In the genomic region with DNA sequence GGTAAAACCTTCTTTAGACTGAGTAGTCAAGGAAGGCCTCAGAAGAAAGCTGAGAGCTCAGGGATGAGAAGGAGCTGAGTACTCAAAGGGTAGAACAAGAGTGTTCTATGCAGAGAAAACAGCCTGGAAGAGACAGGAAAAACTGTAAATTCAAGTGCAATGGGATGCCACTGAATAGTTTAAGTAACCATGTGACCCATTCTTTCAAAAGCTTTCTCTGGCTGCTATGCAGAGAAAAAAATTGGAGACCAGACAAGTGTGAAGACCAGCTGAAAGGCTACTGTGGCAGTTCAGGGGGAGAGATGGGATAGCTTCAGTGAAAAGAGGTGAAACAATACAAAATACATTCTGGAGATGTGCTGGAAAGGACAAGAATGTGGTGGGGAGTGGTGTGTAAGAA, we compare ENCODE assay signal across 16 cellular contexts.
DNase-seq lines count a peak whose midpoint lies in the region; ATAC-seq and TF ChIP-seq lines count a peak whose summit lies in the region.
"Had no signal": no experiment of that assay in that cellular context is flagged by ENCODE, and none has a peak within 500 bp of the region (broad histone marks: within the 10 kb centered on the region; RNA-seq: fewer than 3 reads in every experiment).

No MANE protein-coding gene starts in this region.

- peaks cover 15% of the 10 kb centered on the region for H3K36me3 Mint-ChIP-seq in CD4-positive, alpha-beta T cell (ENCODE audit: low read depth)
- H3K36me3 Mint-ChIP-seq in naive B cell, result peaks cover 0 to 6% of the 10 kb centered on the region in 2 donors

- no peak for ATAC-seq in CD4-positive, alpha-beta T cell (ENCODE audit: poor library complexity)
- ATAC-seq in naive B cell (ENCODE audit: low read depth in 2 of 2), result no peak
- ATAC-seq: stimulated activated naive CD8-positive, alpha-beta T cell treated with anti-CD3 and anti-CD28 coated beads, Interleukin-15, Interleukin-2, amounts not matched to agents 100 U/mL and 50 U/mL, for 24 hours had no signal

- H2AFZ ChIP-seq in mammary epithelial cell (ENCODE audit: low read depth, low read length), result no peak overlapping the region

- H3K36me3 ChIP-seq in HEK293 (ENCODE audit: control insufficient read depth in 2 of 2, insufficient read depth in 1 of 2, low read length in 2 of 2) (peaks cover 0 to 8% of the 10 kb centered on the region in 2 experiments; a peak in 1 of 3 replicates), mammary epithelial cell (ENCODE audit: insufficient read depth, low read length) (no peaks in the 10 kb centered on the region)
- H3K36me3 ChIP-seq: prostate gland had no signal

- no TSS peak for BruUV-seq in mammary epithelial cell (replicated peaks; lab: Mats Ljungman, UMichigan)

- no peaks in the 10 kb centered on the region for H3K27me3 Mint-ChIP-seq in CD4-positive, alpha-beta T cell
- no peaks in the 10 kb centered on the region for H3K27me3 Mint-ChIP-seq in naive B cell

- no peaks in the 10 kb centered on the region for H4K20me1 ChIP-seq in mammary epithelial cell (ENCODE audit: insufficient read depth, low read length)

- no peak overlapping the region for H3K9ac ChIP-seq in mammary epithelial cell (ENCODE audit: insufficient read depth, low read length)

- TF ChIP-seq CTCF in CD4-positive, alpha-beta T cell (IDR thresholded peaks at IDR 0.05), result no peak
- TF ChIP-seq CTCF in HEK293 (tag by site-specific recombination; IDR thresholded peaks at IDR 0.05) (no peak), mammary epithelial cell (conservative IDR thresholded peaks at IDR 0.05 in 1 of 2, IDR thresholded peaks at IDR 0.05 in 1 of 2; ENCODE audit: extremely low read depth in 1 of 2, insufficient read depth in 1 of 2, low read depth in 1 of 2, low read length in 2 of 2) (no peak)

- H3K27me3 ChIP-seq in CD4-positive, alpha-beta T cell (ENCODE audit: control insufficient read depth, insufficient read depth, low read length), result no peaks in the 10 kb centered on the region
- H3K27me3 ChIP-seq in mammary epithelial cell (ENCODE audit: insufficient read depth, low read length), result no peaks in the 10 kb centered on the region

- DNase-seq in CD4-positive, alpha-beta T cell, result no peak
- peak; percentile 13 for DNase-seq in dermis blood vessel endothelial cell
- no peak for DNase-seq in naive B cell
- no peak for DNase-seq in mammary epithelial cell
- DNase-seq in NCI-H82 treated with DMSO at 0.1 percent for 48 hours (lab: John Stamatoyannopoulos, UW; ENCODE audit: unreplicated experiment), result no peak
- DNase-seq in NCI-H774 (lab: John Stamatoyannopoulos, UW), result no peak
- DNase-seq: activated T-cell treated with anti-CD3 and anti-CD28 coated beads, Interleukin-2, amount 50 U/mL, for 48 hours; GOT3; left colon; NCI-H1105 treated with DMSO at 0.1 percent for 48 hours; NCI-H526 treated with DMSO at 0.1 percent for 48 hours; SHP77 treated with DMSO at 0.1 percent for 48 hours; stimulated activated naive CD8-positive, alpha-beta T cell treated with anti-CD3 and anti-CD28 coated beads, Interleukin-15, Interleukin-2, amounts not matched to agents 100 U/mL and 50 U/mL, for 24 hours; WERI-Rb-1 had no signal

- CTCF ChIA-PET in CD4-positive, alpha-beta T cell (lab: Charles Lee), result interaction anchor here (1.8 kb wide), 1 partner anchor 54 kb away, joined by 6 read pairs; no protein-coding TSS in a partner anchor
- CTCF ChIA-PET in HEK293 (lab: Yijun Ruan, JAX) (interaction anchor here (0.7 to 2.4 kb wide), 2 partner anchors 11 to 162 kb away, joined by 3 to 14 read pairs; no protein-coding TSS in a partner anchor), mammary epithelial cell (lab: Charles Lee; ENCODE audit: low non-redundant PET) (no interaction called here)

- H3K27ac ChIP-seq in CD4-positive, alpha-beta T cell (ENCODE audit: low read depth, low read length), result no peak overlapping the region
- H3K27ac ChIP-seq in HEK293 (ENCODE audit: extremely low read depth, low read depth, low read length) (no peak overlapping the region), mammary epithelial cell (ENCODE audit: insufficient read depth, low read depth, low read length) (no peak overlapping the region)
- H3K27ac ChIP-seq: prostate gland, WERI-Rb-1 had no signal

- H3K9me3 ChIP-seq in CD4-positive, alpha-beta T cell (ENCODE audit: control insufficient read depth, low read length), result no peaks in the 10 kb centered on the region
- no peaks in the 10 kb centered on the region for H3K9me3 ChIP-seq in HEK293 (ENCODE audit: control insufficient read depth, insufficient read depth, low read depth, low read length)
- no peaks in the 10 kb centered on the region for H3K9me3 ChIP-seq in mammary epithelial cell (replicated peaks; ENCODE audit: insufficient read depth, low read length)
- H3K9me3 ChIP-seq: prostate gland had no signal

- H3K4me3 ChIP-seq in HEK293 (ENCODE audit: low read depth, low read length) (no peak overlapping the region), mammary epithelial cell (replicated peaks in 1 of 3; ENCODE audit: insufficient read depth in 1 of 3, low read depth in 2 of 3, low read length in 3 of 3) (no peak overlapping the region)
- H3K4me3 ChIP-seq: prostate gland had no signal

- peaks cover 67% of the 10 kb centered on the region for H3K4me1 Mint-ChIP-seq in CD4-positive, alpha-beta T cell (ENCODE audit: low read depth)
- H3K4me1 Mint-ChIP-seq in naive B cell, result peaks cover 23 to 55% (median 53%) of the 10 kb centered on the region in 3 donors

- peak overlapping the region; percentile 5 for H3K4me3 Mint-ChIP-seq in CD4-positive, alpha-beta T cell
- H3K4me3 Mint-ChIP-seq in naive B cell, result no peak overlapping the region

- peak overlapping the region; percentile 29 for H3K27ac Mint-ChIP-seq in CD4-positive, alpha-beta T cell
- H3K27ac Mint-ChIP-seq in naive B cell, result peak overlapping the region in 5 of 6 donors; percentile 8 to 66 (median 35)

- POLR2A ChIA-PET in CD4-positive, alpha-beta T cell (lab: Charles Lee), result interaction anchor here (1.4 to 2.3 kb wide), 3 partner anchors 9 to 27 kb away, joined by 3 to 12 read pairs (median 7); no protein-coding TSS in a partner anchor
- POLR2A ChIA-PET in HEK293 (lab: Yijun Ruan, JAX), result interaction anchor here (0.7 kb wide), 1 partner anchor 61 kb away, joined by 5 read pairs; no protein-coding TSS in a partner anchor

- dilution Hi-C loops in mammary epithelial cell (cut with HindIII; ENCODE audit: low sequenced_read_pairs), result loop anchor here (5.0 kb wide), 1 partner anchor 36 kb away; no protein-coding TSS in a partner anchor

- intact Hi-C loops in CD4-positive, alpha-beta T cell (cut with DNase I, micrococcal nuclease), result no loop called here
- intact Hi-C loops in mammary epithelial cell (cut with micrococcal nuclease), result no loop called here

- H3K79me2 ChIP-seq in mammary epithelial cell (ENCODE audit: insufficient read depth, low read length), result peaks cover 18% of the 10 kb centered on the region

- H3K4me2 ChIP-seq in mammary epithelial cell (ENCODE audit: insufficient read depth, low read depth, low read length), result no peak overlapping the region

- in situ Hi-C loops in mammary epithelial cell (cut with MboI; ENCODE audit: low sequenced_read_pairs in 2 of 2), result loop anchor here in 1 of 2 donors (10.0 kb wide), 1 partner anchor 83 kb away; no protein-coding TSS in a partner anchor

- H3K9me3 Mint-ChIP-seq in CD4-positive, alpha-beta T cell, result no peaks in the 10 kb centered on the region
- no peaks in the 10 kb centered on the region for H3K9me3 Mint-ChIP-seq in naive B cell

- H3K4me1 ChIP-seq in HEK293 (ENCODE audit: control insufficient read depth, insufficient read depth, low read length), result no peaks in the 10 kb centered on the region
- H3K4me1 ChIP-seq in mammary epithelial cell (ENCODE audit: insufficient read depth, low read length), result peaks cover 7% of the 10 kb centered on the region
- H3K4me1 ChIP-seq: prostate gland had no signal

TF ChIP-seq in HEK293, 187 proteins besides CTCF, POLR2A, EP300 and RAD21:
- TF ChIP-seq ZNF302 (tag by site-specific recombination; IDR thresholded peaks at IDR 0.05; ENCODE audit: low read depth), result no peak
- no peak for TF ChIP-seq HIC1 (tag by site-specific recombination; IDR thresholded peaks at IDR 0.05)
- no peak for TF ChIP-seq ZNF621 (tag by site-specific recombination; IDR thresholded peaks at IDR 0.05)
- TF ChIP-seq, protein P1, sequence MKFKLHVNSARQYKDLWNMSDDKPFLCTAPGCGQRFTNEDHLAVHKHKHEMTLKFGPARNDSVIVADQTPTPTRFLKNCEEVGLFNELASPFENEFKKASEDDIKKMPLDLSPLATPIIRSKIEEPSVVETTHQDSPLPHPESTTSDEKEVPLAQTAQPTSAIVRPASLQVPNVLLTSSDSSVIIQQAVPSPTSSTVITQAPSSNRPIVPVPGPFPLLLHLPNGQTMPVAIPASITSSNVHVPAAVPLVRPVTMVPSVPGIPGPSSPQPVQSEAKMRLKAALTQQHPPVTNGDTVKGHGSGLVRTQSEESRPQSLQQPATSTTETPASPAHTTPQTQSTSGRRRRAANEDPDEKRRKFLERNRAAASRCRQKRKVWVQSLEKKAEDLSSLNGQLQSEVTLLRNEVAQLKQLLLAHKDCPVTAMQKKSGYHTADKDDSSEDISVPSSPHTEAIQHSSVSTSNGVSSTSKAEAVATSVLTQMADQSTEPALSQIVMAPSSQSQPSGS (tag by site-specific recombination; IDR thresholded peaks at IDR 0.05; ENCODE audit: low read depth), result no peak
- no peak for TF ChIP-seq ZNF423 (tag by site-specific recombination; IDR thresholded peaks at IDR 0.05)
- 0 out of 2 replicates have a peak, but pooled peaks have one; percentile 48 for TF ChIP-seq ZFP37 (tag by site-specific recombination; IDR thresholded peaks at IDR 0.05)
- no peak for TF ChIP-seq ZNF514 (tag by site-specific recombination; IDR thresholded peaks at IDR 0.05)
- no peak for TF ChIP-seq KLF1 (tag by site-specific recombination; IDR thresholded peaks at IDR 0.05)
TF ChIP-seq in HEK293: peak in this region for 1.
